Comparison of ENCODE assay signal across 8 cellular contexts in the genomic region with DNA sequence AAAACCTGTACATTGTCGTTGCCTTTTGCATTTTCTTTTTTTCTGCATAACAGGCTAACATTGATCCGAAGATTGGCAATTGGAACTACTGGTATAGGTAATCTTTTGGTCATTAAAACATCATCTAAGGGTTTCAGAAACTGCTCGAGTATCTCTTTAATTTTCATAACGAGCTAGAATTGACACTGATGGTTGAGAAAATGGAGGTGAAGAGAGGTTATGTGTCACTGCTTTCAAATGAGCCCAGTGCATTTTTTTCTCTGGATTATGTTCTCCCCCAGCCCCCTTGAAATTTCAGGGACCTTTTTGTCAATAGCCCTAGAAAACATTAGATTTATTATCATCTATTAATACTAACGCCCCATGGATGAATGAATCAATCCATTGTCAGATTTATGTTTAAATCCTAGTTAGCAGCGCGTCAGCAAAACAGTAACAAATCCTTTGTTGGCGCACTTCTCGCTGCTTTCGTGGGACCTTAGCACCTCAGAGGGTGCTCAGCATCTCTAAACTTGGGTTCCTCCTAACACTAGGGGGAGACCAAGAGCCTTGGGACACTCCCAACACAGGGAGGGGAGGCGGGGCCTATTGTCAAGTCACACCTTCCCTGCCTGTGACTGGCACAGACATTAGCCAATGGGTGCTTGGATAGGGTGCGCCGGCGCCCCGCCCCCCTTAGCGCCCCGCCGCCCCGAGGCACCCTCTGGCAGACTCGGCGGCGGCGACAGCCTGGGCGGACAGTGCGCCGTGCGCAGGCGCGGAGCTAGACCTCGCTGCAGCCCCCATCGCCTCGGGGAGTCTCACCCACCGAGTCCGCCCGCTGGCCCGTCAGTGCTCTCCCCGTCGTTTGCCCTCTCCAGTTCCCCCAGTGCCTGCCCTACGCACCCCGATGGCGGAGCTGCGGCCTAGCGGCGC. TPM values are rescaled to one million over a fixed set of nuclear protein-coding genes. Genes with fewer than 3 reads are reported as not detected.
DNase-seq lines count a peak whose midpoint lies in the region; ATAC-seq and TF ChIP-seq lines count a peak whose summit lies in the region.

A gene (plus strand): TSS at position 709 of the 915 bp plus-strand sequence. CDS start 181 bp downstream, at position 890.

- H3K27me3 Mint-ChIP-seq in CD4-positive, CD25-positive, alpha-beta regulatory T cell: no peaks in the 10 kb centered on the region

- peaks cover 43% of the 10 kb centered on the region for H3K4me1 ChIP-seq in CD4-positive, CD25-positive, alpha-beta regulatory T cell (ENCODE audit: control insufficient read depth, insufficient read depth, low read length, poor library complexity, severe bottlenecking)
- H3K4me1 ChIP-seq in liver (ENCODE audit: control insufficient read depth in 4 of 4, insufficient read depth in 4 of 4, low read length in 3 of 4): peaks cover 6 to 34% (median 26%) of the 10 kb centered on the region in 4 donors

- H3K4me3 Mint-ChIP-seq in CD4-positive, CD25-positive, alpha-beta regulatory T cell: no peak within 1 kb of the TSS

- peaks cover 14% of the 10 kb centered on the region for H3K36me3 ChIP-seq in CD4-positive, CD25-positive, alpha-beta regulatory T cell (ENCODE audit: control insufficient read depth, insufficient read depth, low read length)
- H3K36me3 ChIP-seq in liver (ENCODE audit: control insufficient read depth in 4 of 4, insufficient read depth in 3 of 4, low read depth in 1 of 4, low read length in 3 of 4): no peaks in the 10 kb centered on the region

- peak; percentile 97 to 99 (median 98) for DNase-seq in CD4-positive, CD25-positive, alpha-beta regulatory T cell
- DNase-seq in NCI-H748 (lab: John Stamatoyannopoulos, UW; ENCODE audit: unreplicated experiment) (peak; percentile 97), dermis microvascular lymphatic vessel endothelial cell (ENCODE audit: low read depth in 2 of 2) (peak; percentile 98 to 100)
- DNase-seq in activated CD4-positive, alpha-beta T cell treated with anti-CD3 and anti-CD28 coated beads, Interleukin-2, amount 50 U/mL, for 1 hour: peak; percentile 97
- peak; percentile 99 for DNase-seq in stimulated activated CD4-positive, alpha-beta T cell treated with anti-CD3 and anti-CD28 coated beads, Interleukin-4, amount 100 ng/mL, for 24 hours

- H3K9me3 Mint-ChIP-seq in CD4-positive, CD25-positive, alpha-beta regulatory T cell: no peaks in the 10 kb centered on the region

- peak within 1 kb of the TSS; percentile 98 for H3K4me3 ChIP-seq in CD4-positive, CD25-positive, alpha-beta regulatory T cell (ENCODE audit: low read depth, low read length)
- peak within 1 kb of the TSS; percentile 73 to 94 (median 85) for H3K4me3 ChIP-seq in liver (ENCODE audit: low read depth in 1 of 3, low read length in 3 of 3)

- H3K9me3 ChIP-seq in CD4-positive, CD25-positive, alpha-beta regulatory T cell (ENCODE audit: control insufficient read depth in 2 of 2, low read length in 2 of 2): no peaks in the 10 kb centered on the region
- H3K9me3 ChIP-seq in liver (ENCODE audit: control insufficient read depth in 4 of 4, low read length in 3 of 4): no peaks in the 10 kb centered on the region

- peak; percentile 73 to 75 for ATAC-seq in CD4-positive, CD25-positive, alpha-beta regulatory T cell (ENCODE audit: low read depth in 2 of 2)
- peak; percentile 59 for ATAC-seq in GM19372 (IDR thresholded peaks at IDR 0.05; ENCODE audit: low read depth, unreplicated experiment)
- peak; percentile 38 for ATAC-seq in HG03558 (IDR thresholded peaks at IDR 0.05; ENCODE audit: extremely low read depth, unreplicated experiment)

- under 1% methylated on average over 44 of the region's 44 CpGs for WGBS in liver

- peak within 1 kb of the TSS in 2 of 3 donors; percentile 69 to 87 for H3K27ac Mint-ChIP-seq in CD4-positive, CD25-positive, alpha-beta regulatory T cell

- H3K9ac ChIP-seq in liver (ENCODE audit: low read depth in 1 of 2, low read length in 2 of 2): peak within 1 kb of the TSS; percentile 68 to 73

- H3K36me3 Mint-ChIP-seq in CD4-positive, CD25-positive, alpha-beta regulatory T cell: peaks cover 3% of the 10 kb centered on the region

- peak within 1 kb of the TSS; percentile 89 for H3K27ac ChIP-seq in CD4-positive, CD25-positive, alpha-beta regulatory T cell (ENCODE audit: insufficient read depth, low read length, poor library complexity, severe bottlenecking)
- peak within 1 kb of the TSS; percentile 79 to 88 for H3K27ac ChIP-seq in liver (ENCODE audit: low read depth in 1 of 2, low read length in 2 of 2)

- no peaks in the 10 kb centered on the region for H3K27me3 ChIP-seq in CD4-positive, CD25-positive, alpha-beta regulatory T cell (ENCODE audit: control insufficient read depth, insufficient read depth, low read length)
- H3K27me3 ChIP-seq in liver (ENCODE audit: control insufficient read depth in 4 of 4, insufficient read depth in 4 of 4, low read length in 3 of 4): no peaks in the 10 kb centered on the region

- TF ChIP-seq RAD21 in liver (IDR thresholded peaks at IDR 0.05): peak; percentile 83 to 86

- peak; percentile 88 for TF ChIP-seq CTCF in liver (IDR thresholded peaks at IDR 0.05; ENCODE audit: low read depth, low read length, missing input control)

- H3K4me1 Mint-ChIP-seq in CD4-positive, CD25-positive, alpha-beta regulatory T cell: peaks cover 3 to 55% (median 28%) of the 10 kb centered on the region in 4 donors

TF ChIP-seq in liver, 16 proteins besides CTCF, POLR2A, EP300 and RAD21:
- TF ChIP-seq TAF1 (conservative IDR thresholded peaks at IDR 0.05): no peak
- no peak for TF ChIP-seq NR2F2 (IDR thresholded peaks at IDR 0.05)
- TF ChIP-seq SP1 (IDR thresholded peaks at IDR 0.05): peak; percentile 78
- peak in 1 of 2 donors; percentile 35 for TF ChIP-seq HNF4A (conservative IDR thresholded peaks at IDR 0.05)
- TF ChIP-seq YY1 (IDR thresholded peaks at IDR 0.05): peak; percentile 28
- TF ChIP-seq, protein P1, sequence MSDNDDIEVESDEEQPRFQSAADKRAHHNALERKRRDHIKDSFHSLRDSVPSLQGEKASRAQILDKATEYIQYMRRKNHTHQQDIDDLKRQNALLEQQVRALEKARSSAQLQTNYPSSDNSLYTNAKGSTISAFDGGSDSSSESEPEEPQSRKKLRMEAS (IDR thresholded peaks at IDR 0.05): no peak
- TF ChIP-seq GABPA (IDR thresholded peaks at IDR 0.05 in 1 of 2, conservative IDR thresholded peaks at IDR 0.05 in 1 of 2): peak in 1 of 2 donors; percentile 46

RNA-seq across cellular contexts. Expression of the gene that starts here (rescaled TPM):
- total RNA-seq in CD4-positive, CD25-positive, alpha-beta regulatory T cell: 17.8 TPM
- polyA plus RNA-seq in CD4-positive, CD25-positive, alpha-beta regulatory T cell: 1 to 10 TPM; 2.4 to 6.3 (median 4.6) TPM
- total RNA-seq in dermis microvascular lymphatic vessel endothelial cell (3.1 and 6.4 TPM in 2 replicates), liver (1 to 10 TPM; 2.6 to 3.8 TPM)
- polyA plus RNA-seq in liver: 1 to 10 TPM; 1.8 to 3.2 TPM

Comparison
In these comparisons a context has a peak if more than half of its experiments do, and no peak if none do; other contexts are left out.
1. Peak in every context shown above with its lines: DNase-seq, ATAC-seq, H3K4me3 ChIP-seq and H3K27ac ChIP-seq.